Comparison of ENCODE assay signal across 2 cellular contexts in the genomic region with DNA sequence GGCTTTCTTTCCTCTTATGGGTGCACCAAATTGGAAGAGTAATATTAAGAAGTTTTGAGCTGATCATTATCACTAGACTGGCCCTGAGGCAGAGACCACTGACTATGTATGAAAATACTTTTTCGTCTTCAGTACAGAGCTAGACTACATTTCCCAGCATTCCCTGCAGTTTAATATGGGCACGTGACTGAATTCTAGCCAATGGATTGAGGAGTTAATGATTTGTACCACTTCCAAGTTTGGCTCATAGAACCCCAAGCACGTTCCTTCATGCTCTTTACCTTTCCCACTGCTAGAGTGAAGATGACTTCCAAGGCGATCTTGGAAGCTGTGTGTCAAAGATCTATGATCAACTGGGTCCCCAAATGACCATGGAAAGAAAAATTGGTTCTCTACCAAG.
TF ChIP-seq lines count a peak whose summit lies in the region.

No MANE protein-coding gene starts in this region.

TF ChIP-seq in A549, 52 proteins besides CTCF, POLR2A, EP300 and RAD21 (continued from another document):
- TF ChIP-seq RCOR1 (IDR thresholded peaks at IDR 0.05; ENCODE audit: low read depth, low read length): no peak
TF ChIP-seq in A549: peak in this region for 1.

TF ChIP-seq in H1, 55 proteins besides CTCF, POLR2A, EP300 and RAD21 (continued from another document):
- TF ChIP-seq YY1 (IDR thresholded peaks at IDR 0.05; ENCODE audit: low read depth, low read length) (no peak), TEAD4 (IDR thresholded peaks at IDR 0.05; ENCODE audit: low read depth, low read length) (no peak), BCL11A (IDR thresholded peaks at IDR 0.05; ENCODE audit: low read depth in 2 of 2, low read length in 2 of 2) (no peak), SIX5 (IDR thresholded peaks at IDR 0.05; ENCODE audit: low read depth, low read length) (peak; percentile 48)
- TF ChIP-seq, protein P1, sequence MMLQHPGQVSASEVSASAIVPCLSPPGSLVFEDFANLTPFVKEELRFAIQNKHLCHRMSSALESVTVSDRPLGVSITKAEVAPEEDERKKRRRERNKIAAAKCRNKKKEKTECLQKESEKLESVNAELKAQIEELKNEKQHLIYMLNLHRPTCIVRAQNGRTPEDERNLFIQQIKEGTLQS (IDR thresholded peaks at IDR 0.05; ENCODE audit: insufficient read depth, low read depth, low read length): peak; percentile 59
